ENCODE assay signal across 14 cellular contexts in genomic region chr11:13015753-13016152, GRCh38. TPM values are rescaled to one million over a fixed set of nuclear protein-coding genes. Genes with fewer than 3 reads are reported as not detected.
A peak's percentile ranks its signal among the peaks of the same experiment; 100 is the strongest.
DNase-seq lines count a peak whose midpoint lies in the region; ATAC-seq, FAIRE-seq and TF ChIP-seq lines count a peak whose summit lies in the region.
"Had no signal": no experiment of that assay in that cellular context is flagged by ENCODE, and none has a peak within 500 bp of the region (broad histone marks: within the 10 kb centered on the region; RNA-seq: fewer than 3 reads in every experiment).

No MANE protein-coding gene starts in this region.

- H4K8ac ChIP-seq in H9 (replicated peaks; ENCODE audit: insufficient read length, low read depth, low read length) = no peak overlapping the region

- POLR2A ChIA-PET in A549 (lab: Yijun Ruan, JAX) = no interaction called here
- POLR2A ChIA-PET in K562 (lab: Yijun Ruan, JAX) = no interaction called here

- ATAC-seq in A549 (0 out of 6 replicates have a peak, but pooled peaks of 1 of the 2 experiments have one; percentile 64), K562 (0 out of 3 replicates have a peak, but pooled peaks have one; percentile 22), left colon (peak; percentile 53)

- TF ChIP-seq RAD21 in A549 (conservative IDR thresholded peaks at IDR 0.05 in 1 of 2, IDR thresholded peaks at IDR 0.05 in 1 of 2) (no peak), K562 (CRISPR knock-in tag; conservative IDR thresholded peaks at IDR 0.05 in 1 of 2, IDR thresholded peaks at IDR 0.05 in 1 of 2) (no peak)

- in situ Hi-C loops in K562 (cut with MboI) = no loop called here

- no peak overlapping the region for H2BK5ac ChIP-seq in H9 (ENCODE audit: insufficient read length, low read length)

- no peak overlapping the region for H3K14ac ChIP-seq in H9 (ENCODE audit: insufficient read depth, low read length)

- H4K20me1 ChIP-seq in H9 (ENCODE audit: control insufficient read depth, insufficient read depth, insufficient read length) (no peaks in the 10 kb centered on the region), K562 (replicated peaks; ENCODE audit: control insufficient read depth, insufficient read depth, low read length) (no peaks in the 10 kb centered on the region)

- CTCF ChIA-PET in A549 (lab: Yijun Ruan, JAX) = interaction anchor here (1.0 to 2.2 kb wide), 6 partner anchors 16 to 950 kb away, joined by 3 to 16 read pairs (median 4); no protein-coding TSS in a partner anchor
- CTCF ChIA-PET in K562 (lab: Yijun Ruan, JAX; ENCODE audit: low intra/inter-chr PET ratio) = no interaction called here

- no peak overlapping the region for H3K4me3 Mint-ChIP-seq in H9
- H3K4me3 Mint-ChIP-seq: CD8-positive, alpha-beta memory T cell had no signal

- H3K9me3 ChIP-seq in A549 (no peaks in the 10 kb centered on the region), H9 (ENCODE audit: control insufficient read depth, low read depth, low read length) (no peaks in the 10 kb centered on the region), K562 (replicated peaks; ENCODE audit: control insufficient read depth, insufficient read depth, low read depth, low read length) (no peaks in the 10 kb centered on the region)
- H3K9me3 ChIP-seq: BE2C, Caco-2 had no signal

- H3K27ac ChIP-seq in A549 (0 out of 6 replicates have a peak overlapping the region, but pooled peaks of 1 of the 2 experiments have one; percentile 12), H9 (ENCODE audit: insufficient read length, low read depth, low read length) (no peak overlapping the region), K562 (ENCODE audit: extremely low read depth, low read depth, low read length) (no peak overlapping the region)

- peaks cover 26 to 34% of the 10 kb centered on the region in 2 experiments for H3K4me1 Mint-ChIP-seq in H9

- no peak overlapping the region for H4K5ac ChIP-seq in H9 (ENCODE audit: insufficient read length, low read depth, low read length)

- no peak for TF ChIP-seq EP300 in A549 (IDR thresholded peaks at IDR 0.05)
- no peak for TF ChIP-seq EP300 in K562 (IDR thresholded peaks at IDR 0.05; ENCODE audit: low read length)

- H3K4me1 ChIP-seq in A549 = peaks cover 35% of the 10 kb centered on the region
- H3K4me1 ChIP-seq in H9 (ENCODE audit: insufficient read depth, low read length) = peaks cover 4% of the 10 kb centered on the region
- peaks cover under 1 to 7% of the 10 kb centered on the region in 2 experiments for H3K4me1 ChIP-seq in K562 (replicated peaks in 1 of 2; ENCODE audit: control insufficient read depth in 2 of 2, insufficient read depth in 2 of 2, low read length in 2 of 2)
- H3K4me1 ChIP-seq: BE2C had no signal

- no peaks in the 10 kb centered on the region for H3K79me1 ChIP-seq in H9 (ENCODE audit: insufficient read depth, low read depth, low read length, poor library complexity, severe bottlenecking)

- H3K56ac ChIP-seq in H9 (ENCODE audit: insufficient read length, low read depth, low read length) = no peak overlapping the region

- no peak for TF ChIP-seq POLR2A in A549 (IDR thresholded peaks at IDR 0.05; ENCODE audit: low read length)
- TF ChIP-seq POLR2A in K562 (conservative IDR thresholded peaks at IDR 0.05) = no peak

- H3K27me3 ChIP-seq in H9 (ENCODE audit: insufficient read depth, low read length) = peaks cover 15% of the 10 kb centered on the region; the same call in 1 of the 2 replicates
- H3K27me3 ChIP-seq in K562 (ENCODE audit: control insufficient read depth in 2 of 2, insufficient read depth in 2 of 2, low read length in 2 of 2) = peaks cover 0 to 5% of the 10 kb centered on the region in 2 experiments; a peak in 3 of 5 replicates

- no peaks in the 10 kb centered on the region for H3K79me2 ChIP-seq in H9 (ENCODE audit: insufficient read depth, low read length)
- no peaks in the 10 kb centered on the region for H3K79me2 ChIP-seq in K562 (ENCODE audit: control insufficient read depth, insufficient read depth, low read length)

- H3K9ac ChIP-seq in H9 (ENCODE audit: extremely low read depth, insufficient read length, low read length) (no peak overlapping the region), K562 (ENCODE audit: insufficient read depth in 1 of 2, low read depth in 2 of 2, low read length in 2 of 2) (no peak overlapping the region)

- H3K9me1 ChIP-seq in K562 (ENCODE audit: control insufficient read depth, insufficient read depth, low read length) = no peaks in the 10 kb centered on the region

- intact Hi-C loops in K562 (cut with micrococcal nuclease) = loop anchor here (2.0 kb wide), 1 partner anchor 137 kb away; no protein-coding TSS in a partner anchor
- intact Hi-C loops in left colon (cut with DNase I, micrococcal nuclease) = no loop called here

- no peak overlapping the region for H4K91ac ChIP-seq in H9 (ENCODE audit: insufficient read length, low read depth, low read length)

- no peak overlapping the region for H3K27ac Mint-ChIP-seq in H9
- H3K27ac Mint-ChIP-seq: CD8-positive, alpha-beta memory T cell had no signal

- H2BK12ac ChIP-seq in H9 (ENCODE audit: insufficient read length, low read depth, low read length) = no peak overlapping the region

- no peak for TF ChIP-seq CTCF in A549 (IDR thresholded peaks at IDR 0.05)
- no peak for TF ChIP-seq CTCF in H9 (conservative IDR thresholded peaks at IDR 0.05)
- no peak for TF ChIP-seq CTCF in K562 (IDR thresholded peaks at IDR 0.05 in 2 of 3, conservative IDR thresholded peaks at IDR 0.05 in 1 of 3; ENCODE audit: insufficient read depth in 2 of 3, low read depth in 1 of 3, low read length in 3 of 3)

- WGBS in A549 (ENCODE audit: missing lambda C conversion rate) = 63% methylated on average over 6 of the region's 6 CpGs
- no CpG with 5 or more reads among the region's 6 CpGs for WGBS in H9 (ENCODE audit: extremely low coverage, insufficient read length, low lambda C conversion rate)
- 2% methylated on average over 6 of the region's 6 CpGs for WGBS in K562 (ENCODE audit: insufficient coverage, low coverage, missing lambda C conversion rate)

- H3K4me3 ChIP-seq in A549 (no peak overlapping the region), K562 (no peak overlapping the region)

- H3T11ph ChIP-seq in H9 (ENCODE audit: low read length) = no peak overlapping the region

- DNase-seq in A549 (ENCODE audit: low read depth in 1 of 2, low spot score in 1 of 2) = no peak
- DNase-seq in H9 = no peak
- DNase-seq in K562 (ENCODE audit: extremely low read depth in 1 of 4, low spot score in 3 of 4) = no peak
- DNase-seq in left colon = no peak
- DNase-seq in A172 (ENCODE audit: low spot score) = no peak
- no peak for DNase-seq in MV-4-11 (lab: John Stamatoyannopoulos, UW)
- DNase-seq in NCI-H748 (lab: John Stamatoyannopoulos, UW; ENCODE audit: unreplicated experiment) = no peak
- DNase-seq in DMS79 treated with DMSO at 0.1 percent for 48 hours (lab: John Stamatoyannopoulos, UW) = no peak
- DNase-seq: 8988T; BE2C; Caco-2; CD8-positive, alpha-beta memory T cell; GF-D8; KBM-7 had no signal

- H2BK20ac ChIP-seq in H9 (ENCODE audit: low read depth, low read length, poor library complexity, severe bottlenecking) = no peak overlapping the region

- no peak overlapping the region for H2AK5ac ChIP-seq in H9 (ENCODE audit: insufficient read length, low read length)

- H3K18ac ChIP-seq in H9 (ENCODE audit: insufficient read length, low read depth, low read length) = no peak overlapping the region

- no peak overlapping the region for H3K4ac ChIP-seq in H9 (ENCODE audit: low read depth, low read length)

- H2AFZ ChIP-seq in H9 (ENCODE audit: low read length) (no peak overlapping the region), K562 (ENCODE audit: low read depth, low read length) (no peak overlapping the region)

- peak overlapping the region; percentile 44 for H3K23ac ChIP-seq in H9 (ENCODE audit: insufficient read length, low read depth, low read length)

- peaks cover 0 to 3% of the 10 kb centered on the region in 2 experiments; a peak in 3 of 5 replicates for H3K9me3 Mint-ChIP-seq in H9

- H2BK120ac ChIP-seq in H9 (ENCODE audit: low read depth, low read length, poor library complexity, severe bottlenecking) = no peak overlapping the region

- FAIRE-seq in A549 (lab: Jason Lieb, UNC) (peak; percentile 65), K562 (lab: Jason Lieb, UNC) (no peak)

- peaks cover 41% of the 10 kb centered on the region for H3K27me3 Mint-ChIP-seq in H9 (ENCODE audit: low read depth)

- no TSS peak for BruUV-seq in K562 (replicated peaks; lab: Mats Ljungman, UMichigan)

- no peaks in the 10 kb centered on the region for H3K36me3 Mint-ChIP-seq in H9 (ENCODE audit: insufficient read depth in 1 of 3, low read depth in 3 of 3)
- H3K36me3 Mint-ChIP-seq: CD8-positive, alpha-beta memory T cell had no signal

- peaks cover 3% of the 10 kb centered on the region for H3K23me2 ChIP-seq in H9 (ENCODE audit: insufficient read length, low read depth, low read length, poor library complexity, severe bottlenecking)

- no peaks in the 10 kb centered on the region for H3K36me3 ChIP-seq in K562 (ENCODE audit: control insufficient read depth, insufficient read depth, low read length)
- H3K36me3 ChIP-seq: BE2C had no signal

- no peak overlapping the region for H2BK15ac ChIP-seq in H9 (ENCODE audit: low read depth, low read length)

- H3K4me2 ChIP-seq in A549 (no peak overlapping the region), H9 (ENCODE audit: insufficient read depth, insufficient read length, low read length) (no peak overlapping the region), K562 (ENCODE audit: insufficient read depth, low read length) (no peak overlapping the region)

RNA-seq across cellular contexts. Expression of gene RASSF10, which starts 6.6 kb away (rescaled TPM):
- polyA plus RNA-seq in A549 (2011; rRNA removed) (2.4 and 3.9 TPM in 2 replicates), A549 (2017; fragmentation: RNase III; extraction: RNeasy Plus Mini Kit Qiagen cat#74134 plus additional on column Dnase treatment) (9.7 to 12.5 TPM (median 10.3 TPM) in 3 replicates), K562 (2011; rRNA removed) (not detected in 2 replicates), K562 (2014; fragmentation: Illumina TruSeq; extraction: Trizol) (not detected in 2 replicates), K562 (2014; fragmentation: Nextera tagmentation; extraction: Ambion mirVana) (not detected), K562 (2014; rRNA removed) (not detected in 2 replicates)
- 3.0 and 3.7 TPM in 2 replicates for polyA plus RNA-seq in A549 (2012; cell fraction: cytosol; rRNA removed)
- 3.5 and 4.8 TPM in 2 replicates for polyA plus RNA-seq in A549 (2012; cell fraction: nucleus; rRNA removed)
- 2.6 and 3.2 TPM in 2 replicates for polyA minus RNA-seq in A549 (2011; rRNA and poly(A)+ RNA removed)
- total RNA-seq in H9 (2021) (2.4 and 2.9 TPM in 2 replicates), K562 (2014; rRNA removed) (not detected in 2 replicates), K562 (2014; rRNA removed; fragmentation: Illumina TruSeq; extraction: Trizol) (not detected in 2 replicates), K562 (2015; rRNA removed; fragmentation: Illumina TruSeq; extraction: Trizol) (not detected in 2 replicates), K562 (2021) (not detected in 2 replicates), left colon (1 to 10 TPM; 1.0 to 1.5 TPM)
- not detected in 2 replicates for total RNA-seq in K562 (2011; cell fraction: chromatin; rRNA removed; ENCODE audit: low replicate concordance)
- not detected in 2 replicates for total RNA-seq in K562 (2011; cell fraction: nucleolus; rRNA removed)
- total RNA-seq in K562 (2011; cell fraction: nucleoplasm; rRNA removed) = not detected in 2 replicates
- not detected in 2 replicates for polyA plus RNA-seq in K562 (2011; cell fraction: cytosol; rRNA removed)
- not detected in 2 replicates for polyA plus RNA-seq in K562 (2011; cell fraction: nucleus; rRNA removed)
- not detected in 2 replicates for polyA plus RNA-seq in K562 (2012)
- not detected in 2 replicates for polyA minus RNA-seq in K562 (2011; rRNA and poly(A)+ RNA removed)
- not detected in 2 replicates for polyA minus RNA-seq in K562 (2011; cell fraction: cytosol; rRNA and poly(A)+ RNA removed)
- polyA minus RNA-seq in K562 (2011; cell fraction: nucleus; rRNA and poly(A)+ RNA removed) = not detected in 2 replicates
- not detected in 2 replicates for total RNA-seq in A172 (2014; rRNA removed; shearing (Covaris generic))
- total RNA-seq: CD8-positive, alpha-beta memory T cell had no signal
- polyA plus RNA-seq: CD8-positive, alpha-beta memory T cell had no signal
